Comparison of ENCODE assay signal across 23 cellular contexts in the genomic region with DNA sequence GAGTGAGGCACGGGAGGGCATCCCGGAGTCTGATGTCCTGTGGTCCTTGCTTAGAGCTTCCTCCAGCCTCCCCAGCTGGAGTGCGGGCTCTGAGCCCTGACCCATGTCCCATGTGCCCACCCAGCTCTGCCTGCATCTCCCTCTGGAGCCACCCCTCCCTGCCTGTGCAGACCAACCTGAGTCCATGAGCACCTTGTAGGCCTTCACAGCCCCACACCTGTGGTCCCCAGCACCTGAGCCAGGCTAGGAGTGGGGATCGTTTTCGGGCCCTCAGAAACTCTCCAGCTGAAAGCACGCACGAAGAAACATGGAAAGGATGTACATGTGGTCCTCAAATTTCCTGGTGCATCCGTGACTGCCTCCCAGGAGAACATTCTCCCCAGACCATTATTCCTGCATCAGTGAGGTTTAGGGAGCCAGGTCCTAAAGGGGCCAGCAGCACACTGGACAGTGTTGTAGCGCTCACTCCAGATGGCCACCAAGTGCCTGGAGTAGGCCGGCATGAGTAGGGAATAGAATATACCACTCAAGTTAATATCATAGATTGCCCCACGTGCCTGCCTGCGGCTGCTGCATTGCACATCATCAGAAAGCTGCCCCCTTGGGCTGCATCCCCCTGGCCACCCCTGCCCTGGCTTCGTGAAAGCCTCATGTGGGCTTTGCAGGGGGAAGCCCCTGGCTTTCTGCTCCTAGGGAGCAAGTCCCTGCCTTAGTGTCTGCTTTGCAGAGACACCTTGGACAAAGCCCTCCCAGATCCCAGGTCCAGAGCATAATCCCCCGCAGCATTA.
A peak's percentile ranks its signal among the peaks of the same experiment; 100 is the strongest.
DNase-seq lines count a peak whose midpoint lies in the region; FAIRE-seq and TF ChIP-seq lines count a peak whose summit lies in the region.
"Had no signal": no experiment of that assay in that cellular context is flagged by ENCODE, and none has a peak within 500 bp of the region (broad histone marks: within the 10 kb centered on the region; RNA-seq: fewer than 3 reads in every experiment).

No MANE protein-coding gene starts in this region.

- FAIRE-seq in GM12891 (lab: Jason Lieb, UNC) (no peak), kidney (lab: Jason Lieb, UNC) (no peak)
- FAIRE-seq: endometrium had no signal

- TF ChIP-seq CTCF in sigmoid colon (IDR thresholded peaks at IDR 0.05) = no peak
- TF ChIP-seq CTCF in kidney (IDR thresholded peaks at IDR 0.05; ENCODE audit: borderline replicate concordance, extremely low read depth, insufficient read depth) = no peak
- no peak for TF ChIP-seq CTCF in esophagus squamous epithelium (IDR thresholded peaks at IDR 0.05)

- H3K9me3 ChIP-seq in sigmoid colon (no peaks in the 10 kb centered on the region), kidney (ENCODE audit: control insufficient read depth in 1 of 2, low read length in 2 of 2) (no peaks in the 10 kb centered on the region), esophagus squamous epithelium (no peaks in the 10 kb centered on the region)

- TF ChIP-seq POLR2A in GM12891 (IDR thresholded peaks at IDR 0.05; ENCODE audit: low read depth, low read length) = no peak
- TF ChIP-seq POLR2A in sigmoid colon (IDR thresholded peaks at IDR 0.05) = no peak
- TF ChIP-seq POLR2A in esophagus squamous epithelium (IDR thresholded peaks at IDR 0.05) = no peak

- no peaks in the 10 kb centered on the region for H3K9me3 Mint-ChIP-seq in activated T-cell treated with anti-CD3 and anti-CD28 coated beads, Interleukin-2, amount 50 U/mL, for 24 hours
- H3K9me3 Mint-ChIP-seq: activated naive CD4-positive, alpha-beta T cell treated with anti-CD3 and anti-CD28 coated beads, Interleukin-2, amount 10 ng/mL, durations not matched to agents 7 days and 5 days; dendritic cell treated with granulocyte-macrophage colony-stimulating factor and Interleukin-4, amounts not matched to agents 40 ng/mL and 50 ng/mL, for 4 days; memory B cell had no signal

- no peaks in the 10 kb centered on the region for H3K36me3 Mint-ChIP-seq in activated T-cell treated with anti-CD3 and anti-CD28 coated beads, Interleukin-2, amount 50 U/mL, for 24 hours (ENCODE audit: low read depth)
- H3K36me3 Mint-ChIP-seq: activated naive CD4-positive, alpha-beta T cell treated with anti-CD3 and anti-CD28 coated beads, Interleukin-2, amount 10 ng/mL, durations not matched to agents 7 days and 5 days; memory B cell had no signal

- H3K9ac ChIP-seq in kidney (ENCODE audit: low read length in 2 of 2) = no peak overlapping the region
- H3K9ac ChIP-seq: GM23248 had no signal

- TF ChIP-seq EP300 in sigmoid colon (IDR thresholded peaks at IDR 0.05) = no peak

- H3K27me3 Mint-ChIP-seq in activated T-cell treated with anti-CD3 and anti-CD28 coated beads, Interleukin-2, amount 50 U/mL, for 24 hours = peaks cover 11% of the 10 kb centered on the region

- peaks cover 11% of the 10 kb centered on the region for H3K4me1 Mint-ChIP-seq in activated T-cell treated with anti-CD3 and anti-CD28 coated beads, Interleukin-2, amount 50 U/mL, for 24 hours (ENCODE audit: low read depth)

- H3K4me3 Mint-ChIP-seq in activated T-cell treated with anti-CD3 and anti-CD28 coated beads, Interleukin-2, amount 50 U/mL, for 24 hours = no peak overlapping the region
- H3K4me3 Mint-ChIP-seq: activated naive CD4-positive, alpha-beta T cell treated with anti-CD3 and anti-CD28 coated beads, Interleukin-2, amount 10 ng/mL, durations not matched to agents 7 days and 5 days; dendritic cell treated with granulocyte-macrophage colony-stimulating factor and Interleukin-4, amounts not matched to agents 40 ng/mL and 50 ng/mL, for 4 days; memory B cell had no signal

- H3K4me3 ChIP-seq in sigmoid colon (no peak overlapping the region), kidney (ENCODE audit: low read length in 2 of 2) (no peak overlapping the region), esophagus squamous epithelium (no peak overlapping the region)
- H3K4me3 ChIP-seq: cardiac muscle cell, GM23248 had no signal

- H3K4me1 ChIP-seq in sigmoid colon = no peaks in the 10 kb centered on the region
- H3K4me1 ChIP-seq in kidney (ENCODE audit: control insufficient read depth in 1 of 2, insufficient read depth in 1 of 2, low read depth in 1 of 2, low read length in 2 of 2) = no peaks in the 10 kb centered on the region
- peaks cover 5 to 20% (median 6%) of the 10 kb centered on the region in 3 donors for H3K4me1 ChIP-seq in esophagus squamous epithelium

- 85 to 93% methylated on average over 14 of the region's 14 CpGs for WGBS in sigmoid colon, 2 donors
- WGBS in esophagus squamous epithelium, 2 donors = 93 to 100% methylated on average over 1 to 6 of the region's 14 CpGs

- H3K36me3 ChIP-seq in sigmoid colon (peaks cover 22 to 91% (median 36%) of the 10 kb centered on the region in 4 donors), kidney (ENCODE audit: control insufficient read depth in 1 of 2, insufficient read depth in 2 of 2, low read length in 2 of 2) (no peaks in the 10 kb centered on the region), esophagus squamous epithelium (no peaks in the 10 kb centered on the region)

- H3K27ac Mint-ChIP-seq in activated T-cell treated with anti-CD3 and anti-CD28 coated beads, Interleukin-2, amount 50 U/mL, for 24 hours = no peak overlapping the region
- H3K27ac Mint-ChIP-seq: activated naive CD4-positive, alpha-beta T cell treated with anti-CD3 and anti-CD28 coated beads, Interleukin-2, amount 10 ng/mL, durations not matched to agents 7 days and 5 days; dendritic cell treated with granulocyte-macrophage colony-stimulating factor and Interleukin-4, amounts not matched to agents 40 ng/mL and 50 ng/mL, for 4 days; memory B cell had no signal

- no peaks in the 10 kb centered on the region for H3K27me3 ChIP-seq in sigmoid colon
- H3K27me3 ChIP-seq in esophagus squamous epithelium = peaks cover 0 to 8% (median 0%) of the 10 kb centered on the region in 4 donors
- H3K27me3 ChIP-seq: cardiac muscle cell had no signal

- DNase-seq in activated T-cell treated with anti-CD3 and anti-CD28 coated beads, Interleukin-2, amount 50 U/mL, for 24 hours = peak; percentile 8
- DNase-seq in activated T-cell treated with anti-CD3 and anti-CD28 coated beads for 4 hours = no peak
- DNase-seq in GM12891 (ENCODE audit: insufficient read length, low spot score) = peak; percentile 13
- peak; percentile 45 for DNase-seq in ecto neural progenitor cell (ENCODE audit: low spot score)
- peak; percentile 55 for DNase-seq in sigmoid colon
- no peak for DNase-seq in kidney
- no peak for DNase-seq in esophagus squamous epithelium (lab: John Stamatoyannopoulos, UW)
- no peak for DNase-seq in C1 segment of cervical spinal cord (lab: John Stamatoyannopoulos, UW)
- DNase-seq: activated CD4-positive, alpha-beta T cell treated with anti-CD3 and anti-CD28 coated beads, Interleukin-2, amount 50 U/mL, for 1 hour; anterior cingulate cortex; GM23248; IMR-90; NCI-H1092; NCI-H1930; NCI-H2227 treated with DMSO at 0.1 percent for 48 hours; NCI-H69; occipital lobe; stimulated activated naive CD8-positive, alpha-beta T cell treated with anti-CD3 and anti-CD28 coated beads, Interleukin-15, Interleukin-2, amounts not matched to agents 100 U/mL and 50 U/mL, for 24 hours had no signal

- H3K27ac ChIP-seq in sigmoid colon = no peak overlapping the region
- H3K27ac ChIP-seq in kidney (ENCODE audit: low read depth in 2 of 2, low read length in 2 of 2) = no peak overlapping the region
- H3K27ac ChIP-seq in esophagus squamous epithelium = no peak overlapping the region
- H3K27ac ChIP-seq: cardiac muscle cell, GM23248 had no signal

- intact Hi-C loops in sigmoid colon (cut with DNase I) = no loop called here
- intact Hi-C loops in kidney (cut with DNase I) = no loop called here
- intact Hi-C loops in esophagus squamous epithelium (cut with DNase I) = no loop called here

TF ChIP-seq in GM12891, 5 proteins besides CTCF, POLR2A, EP300 and RAD21:
- TF ChIP-seq PAX5 (IDR thresholded peaks at IDR 0.05; ENCODE audit: insufficient read depth, low read length, severe bottlenecking) (no peak), SPI1 (IDR thresholded peaks at IDR 0.05; ENCODE audit: low read depth, low read length) (no peak), POU2F2 (IDR thresholded peaks at IDR 0.05; ENCODE audit: low read depth, low read length) (no peak), TAF1 (IDR thresholded peaks at IDR 0.05; ENCODE audit: low read depth, low read length) (no peak)

Comparison
In these comparisons a context has a peak if more than half of its experiments do, and no peak if none do; other contexts are left out.
1. DNase-seq: peak in activated T-cell treated with anti-CD3 and anti-CD28 coated beads, Interleukin-2, amount 50 U/mL, for 24 hours (single experiment), GM12891 (single experiment), ecto neural progenitor cell (single experiment) and sigmoid colon (single experiment); none in activated T-cell treated with anti-CD3 and anti-CD28 coated beads for 4 hours (single experiment), kidney (single experiment), esophagus squamous epithelium (single experiment) and C1 segment of cervical spinal cord (0 of 14).